ENCODE assay signal across 14 cellular contexts in genomic region chr10:75335191-75335590, GRCh38.
"Had no signal": no experiment of that assay in that cellular context is flagged by ENCODE, and none has a peak within 500 bp of the region (broad histone marks: within the 10 kb centered on the region; RNA-seq: fewer than 3 reads in every experiment).

No MANE protein-coding gene starts in this region.

- H3K4me3 ChIP-seq: lung, right atrium auricular region, smooth muscle cell, tibial nerve, vagina had no signal

- ATAC-seq: activated CD4-positive, CD25-positive, alpha-beta regulatory T cell treated with anti-CD3 and anti-CD28 coated beads, Interleukin-2, amount 50 U/mL, for 24 hours had no signal

- H3K27ac ChIP-seq: right atrium auricular region, tibial nerve, vagina had no signal

- H3K4me1 ChIP-seq: right atrium auricular region, tibial nerve, vagina had no signal

- H3K36me3 ChIP-seq: right atrium auricular region, tibial nerve, vagina had no signal

- H3K9me3 ChIP-seq: right atrium auricular region, vagina had no signal

- H3K27me3 ChIP-seq: right atrium auricular region, tibial nerve, vagina had no signal

- H3K4me2 ChIP-seq: smooth muscle cell had no signal

- DNase-seq: activated CD4-positive, alpha-beta T cell treated with anti-CD3 and anti-CD28 coated beads, Interleukin-2, amount 50 U/mL, for 48 hours; activated gamma-delta T cell treated with Interleukin-2 at 50 U/mL for 16 hours; activated naive CD8-positive, alpha-beta T cell treated with anti-CD3 and anti-CD28 coated beads for 36 hours; activated T-cell treated with anti-CD3 and anti-CD28 coated beads, Interleukin-2, amount 50 U/mL, for 48 hours; anterior cingulate cortex; glutamatergic neuron; midbrain; posterior cingulate gyrus had no signal
